1 cellular context compared by ENCODE assay signal in genomic region chr2:235263205-235264120, GRCh38.
TF ChIP-seq lines count a peak whose summit lies in the region.

No MANE protein-coding gene starts in this region.

TF ChIP-seq in A549, 52 proteins besides CTCF, POLR2A, EP300 and RAD21 (continued from another document):
- TF ChIP-seq HDAC2 (IDR thresholded peaks at IDR 0.05) = no peak
- TF ChIP-seq ATOH8 (CRISPR knock-in tag; IDR thresholded peaks at IDR 0.05; ENCODE audit: low read depth) = peak; percentile 76; the same call in 1 of the 2 replicates
- peak; percentile 37; the same call in 2 of the 3 replicates for TF ChIP-seq BCL3 (IDR thresholded peaks at IDR 0.05)
- peak; percentile 92 for TF ChIP-seq E2F6 (IDR thresholded peaks at IDR 0.05; ENCODE audit: borderline replicate concordance, low read depth)
- TF ChIP-seq MAFK (IDR thresholded peaks at IDR 0.05; ENCODE audit: partially characterized antibody) = no peak
- TF ChIP-seq CHD4 (IDR thresholded peaks at IDR 0.05; ENCODE audit: borderline replicate concordance) = no peak
- no peak for TF ChIP-seq KDM1A (IDR thresholded peaks at IDR 0.05; ENCODE audit: low read depth)
- TF ChIP-seq ZNF302 (CRISPR knock-in tag; IDR thresholded peaks at IDR 0.05) = no peak
- TF ChIP-seq HMGXB4 (CRISPR knock-in tag; IDR thresholded peaks at IDR 0.05; ENCODE audit: borderline replicate concordance) = no peak
- no peak for TF ChIP-seq RARB (CRISPR knock-in tag; IDR thresholded peaks at IDR 0.05)
- TF ChIP-seq REST (IDR thresholded peaks at IDR 0.05) = 0 out of 2 replicates have a peak, but pooled peaks have one; percentile 8
- TF ChIP-seq HOXB5 (CRISPR knock-in tag; IDR thresholded peaks at IDR 0.05) = peak; percentile 97
- TF ChIP-seq HEYL (CRISPR knock-in tag; IDR thresholded peaks at IDR 0.05) = no peak
- TF ChIP-seq ZC3H11A (IDR thresholded peaks at IDR 0.05) = no peak
- TF ChIP-seq TFCP2L1 (CRISPR knock-in tag; IDR thresholded peaks at IDR 0.05) = no peak
- TF ChIP-seq RFX5 (IDR thresholded peaks at IDR 0.05) = no peak
- no peak for TF ChIP-seq HOXA7 (CRISPR knock-in tag; IDR thresholded peaks at IDR 0.05)
- peak; percentile 42; the same call in 1 of the 2 replicates for TF ChIP-seq ZSCAN20 (CRISPR knock-in tag; IDR thresholded peaks at IDR 0.05)
- TF ChIP-seq MYC (IDR thresholded peaks at IDR 0.05; ENCODE audit: borderline replicate concordance, low read length) = peak; percentile 96
- TF ChIP-seq EHF (CRISPR knock-in tag; IDR thresholded peaks at IDR 0.05) = no peak
- TF ChIP-seq CBX2 (IDR thresholded peaks at IDR 0.05; ENCODE audit: borderline replicate concordance, low read depth) = no peak
- TF ChIP-seq NFE2L2 (conservative IDR thresholded peaks at IDR 0.05; ENCODE audit: low read length) = no peak
- TF ChIP-seq NR3C1 (IDR thresholded peaks at IDR 0.05) = no peak
- no peak for TF ChIP-seq ELK1 (IDR thresholded peaks at IDR 0.05; ENCODE audit: low read depth, low read length)
- TF ChIP-seq HES2 (IDR thresholded peaks at IDR 0.05) = no peak
